ENCODE assay signal across 9 cellular contexts in the genomic region with DNA sequence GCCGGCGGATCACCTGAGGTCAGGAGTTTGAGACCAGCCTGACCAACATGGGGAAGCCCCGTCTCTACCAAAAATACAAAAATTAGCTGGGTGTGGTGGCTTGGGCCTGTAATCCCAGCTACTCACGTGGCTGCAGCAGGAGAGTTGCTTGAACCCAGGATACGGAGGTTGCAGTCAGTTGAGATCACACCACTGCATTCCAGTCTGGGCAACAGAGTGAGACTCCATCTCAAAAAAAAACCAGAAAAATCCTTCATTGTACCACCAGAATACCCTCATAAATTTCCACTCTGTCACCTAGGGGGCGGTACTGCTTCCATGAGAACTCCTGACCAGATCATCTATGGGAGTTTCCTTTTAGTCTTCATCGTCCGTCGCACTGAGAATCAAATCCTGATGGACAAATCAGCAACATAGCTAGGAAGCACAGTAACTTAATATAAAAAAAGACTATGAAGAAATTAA.
DNase-seq lines count a peak whose midpoint lies in the region; ATAC-seq and TF ChIP-seq lines count a peak whose summit lies in the region.
"Had no signal": no experiment of that assay in that cellular context is flagged by ENCODE, and none has a peak within 500 bp of the region (broad histone marks: within the 10 kb centered on the region; RNA-seq: fewer than 3 reads in every experiment).

No MANE protein-coding gene starts in this region.

- peak overlapping the region; percentile 85 for H3K4me2 ChIP-seq in smooth muscle cell

- peak overlapping the region; percentile 98 for H3K9ac ChIP-seq in smooth muscle cell (ENCODE audit: low read depth)

- H3K4me1 Mint-ChIP-seq in endothelial cell (ENCODE audit: unreplicated experiment), result peaks cover 6% of the 10 kb centered on the region
- H3K4me1 Mint-ChIP-seq: nephron had no signal

- peaks cover 34% of the 10 kb centered on the region for H3K79me2 ChIP-seq in smooth muscle cell (ENCODE audit: low read depth)

- peaks cover 12% of the 10 kb centered on the region for H3F3A ChIP-seq in smooth muscle cell (ENCODE audit: low read depth)

- H3K27ac Mint-ChIP-seq in endothelial cell (ENCODE audit: unreplicated experiment), result no peak overlapping the region
- H3K27ac Mint-ChIP-seq: nephron had no signal

- H3K4me3 ChIP-seq in AG09309 (ENCODE audit: control insufficient read depth, low read depth, low read length) (peak overlapping the region; percentile 51), smooth muscle cell (peak overlapping the region; percentile 44)

- peaks cover 25% of the 10 kb centered on the region for H3K4me1 ChIP-seq in smooth muscle cell (ENCODE audit: low read depth)

- H3K9me3 ChIP-seq in smooth muscle cell (replicated peaks; ENCODE audit: low read depth), result no peaks in the 10 kb centered on the region

- peak; percentile 69 for DNase-seq in AG09309 (ENCODE audit: low read depth)
- DNase-seq in GM20000 (ENCODE audit: low spot score), result no peak
- peak; percentile 16 for DNase-seq in SIG-M5 (lab: John Stamatoyannopoulos, UW)
- no peak for DNase-seq in endothelial cell (ENCODE audit: low spot score)
- DNase-seq in smooth muscle cell (lab: John Stamatoyannopoulos, UW; ENCODE audit: unreplicated experiment), result no peak
- DNase-seq in DMS114 treated with DMSO at 0.1 percent for 48 hours (lab: John Stamatoyannopoulos, UW; ENCODE audit: unreplicated experiment), result no peak
- DNase-seq in activated effector memory CD4-positive, alpha-beta T cell treated with anti-CD3 and anti-CD28 coated beads, Interleukin-2, amount 50 U/mL, for 16 hours, result no peak

- ATAC-seq in GM18498 (IDR thresholded peaks at IDR 0.05; ENCODE audit: unreplicated experiment), result no peak

- H3K27me3 Mint-ChIP-seq in endothelial cell (ENCODE audit: unreplicated experiment), result no peaks in the 10 kb centered on the region

- no peaks in the 10 kb centered on the region for H3K27me3 ChIP-seq in smooth muscle cell (ENCODE audit: low read depth)

- H3K36me3 Mint-ChIP-seq in endothelial cell (ENCODE audit: low read depth, unreplicated experiment), result no peaks in the 10 kb centered on the region

- no peaks in the 10 kb centered on the region for H4K20me1 ChIP-seq in smooth muscle cell (ENCODE audit: low read depth)

- no peak overlapping the region for H2AFZ ChIP-seq in smooth muscle cell (ENCODE audit: low read depth)

- no peaks in the 10 kb centered on the region for H3K36me3 ChIP-seq in smooth muscle cell (ENCODE audit: low read depth)

- no peaks in the 10 kb centered on the region for H3K9me3 Mint-ChIP-seq in endothelial cell (ENCODE audit: unreplicated experiment)
- H3K9me3 Mint-ChIP-seq: nephron had no signal

- peak; percentile 69 for TF ChIP-seq CTCF in AG09309 (IDR thresholded peaks at IDR 0.05; ENCODE audit: control insufficient read depth, insufficient read depth, low read depth, low read length, missing control alignments)
- TF ChIP-seq CTCF in GM20000 (IDR thresholded peaks at IDR 0.05; ENCODE audit: extremely low read depth, missing control alignments), result peak; percentile 52
- peak; percentile 47 for TF ChIP-seq CTCF in endothelial cell (IDR thresholded peaks at IDR 0.05; ENCODE audit: unreplicated experiment)
- TF ChIP-seq CTCF in smooth muscle cell (IDR thresholded peaks at IDR 0.05; ENCODE audit: borderline replicate concordance, insufficient read depth, poor library complexity, severe bottlenecking), result peak; percentile 48

- WGBS in smooth muscle cell (ENCODE audit: low lambda C conversion rate), result 73% methylated on average over 9 of the region's 9 CpGs

- H3K27ac ChIP-seq in smooth muscle cell (ENCODE audit: low read depth), result peak overlapping the region; percentile 99

- H3K4me3 Mint-ChIP-seq in endothelial cell (ENCODE audit: unreplicated experiment), result no peak overlapping the region
- H3K4me3 Mint-ChIP-seq: nephron had no signal

Comparison
In these comparisons a context has a peak if more than half of its experiments do, and no peak if none do; other contexts are left out.
1. DNase-seq: peak in AG09309 (single experiment) and SIG-M5 (single experiment); none in GM20000 (single experiment), endothelial cell (single experiment), smooth muscle cell (single experiment), DMS114 treated with DMSO at 0.1 percent for 48 hours (single experiment) and activated effector memory CD4-positive, alpha-beta T cell treated with anti-CD3 and anti-CD28 coated beads, Interleukin-2, amount 50 U/mL, for 16 hours (single experiment).
2. Peak in every context shown above with its lines, with median percentiles within 50 percentile points of each other: CTCF ChIP-seq.